In the genomic region with DNA sequence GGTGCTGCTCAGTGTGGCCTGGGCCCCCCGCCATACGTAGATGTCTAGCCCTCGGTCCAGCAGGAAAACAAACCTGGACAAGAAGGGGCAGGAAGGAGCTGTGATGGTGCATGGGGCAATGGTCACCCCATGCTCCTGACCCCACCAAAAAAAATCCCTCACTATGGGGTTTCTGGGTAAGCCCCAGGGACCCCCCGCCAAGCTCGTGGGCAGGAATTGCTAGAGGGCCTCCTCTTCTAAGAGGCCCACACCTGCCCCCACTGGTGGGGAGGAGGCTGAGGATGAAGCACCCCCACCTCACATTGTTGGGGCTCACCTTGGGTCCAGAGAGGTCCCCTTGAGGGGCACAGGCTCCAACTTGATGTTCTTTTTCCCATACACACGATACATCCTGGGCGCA, we compare ENCODE assay signal across 18 cellular contexts. TPM values are rescaled to one million over a fixed set of nuclear protein-coding genes. Genes with fewer than 3 reads are reported as not detected.
A peak's percentile ranks its signal among the peaks of the same experiment; 100 is the strongest.
DNase-seq lines count a peak whose midpoint lies in the region; ATAC-seq and TF ChIP-seq lines count a peak whose summit lies in the region.
"Had no signal": no experiment of that assay in that cellular context is flagged by ENCODE, and none has a peak within 500 bp of the region (broad histone marks: within the 10 kb centered on the region; RNA-seq: fewer than 3 reads in every experiment).

No MANE protein-coding gene starts in this region.

- peak overlapping the region in 2 of 3 experiments; percentile 37 to 65 for H3K27ac Mint-ChIP-seq in nephron
- H3K27ac Mint-ChIP-seq: activated CD4-positive, alpha-beta memory T cell treated with anti-CD3 and anti-CD28 coated beads, Interleukin-2, amount 10 ng/mL, durations not matched to agents 7 days and 5 days had no signal

- no peak for ATAC-seq in upper lobe of right lung

- H3K27me3 ChIP-seq in left ventricle myocardium inferior (ENCODE audit: low read depth) (no peaks in the 10 kb centered on the region), upper lobe of right lung (no peaks in the 10 kb centered on the region)
- H3K27me3 ChIP-seq: BLaER1 treated with 17β-estradiol and CSF1 and Interleukin-3, amounts not matched to agents 10 nM and 100 nM; pancreas; SJCRH30 had no signal

- H3K4me1 Mint-ChIP-seq in nephron: peaks cover 7% of the 10 kb centered on the region

- H3K36me3 ChIP-seq in left ventricle myocardium inferior (peaks cover 97% of the 10 kb centered on the region), upper lobe of right lung (peaks cover 94% of the 10 kb centered on the region)

- peaks cover 48% of the 10 kb centered on the region for H3K36me3 Mint-ChIP-seq in nephron (ENCODE audit: low read depth)

- H3K9me3 Mint-ChIP-seq in nephron: no peaks in the 10 kb centered on the region
- H3K9me3 Mint-ChIP-seq: activated CD4-positive, alpha-beta memory T cell treated with anti-CD3 and anti-CD28 coated beads, Interleukin-2, amount 10 ng/mL, durations not matched to agents 7 days and 5 days; immature natural killer cell; natural killer cell treated with Interleukin-12 subunit alpha and Interleukin-12 subunit beta and Interleukin-15 and Interleukin-18, amount 100 ng/mL, for 72 hours had no signal

- no peaks in the 10 kb centered on the region for H3K27me3 Mint-ChIP-seq in nephron (ENCODE audit: low read depth)
- H3K27me3 Mint-ChIP-seq: activated CD4-positive, alpha-beta memory T cell treated with anti-CD3 and anti-CD28 coated beads, Interleukin-2, amount 10 ng/mL, durations not matched to agents 7 days and 5 days; natural killer cell treated with Interleukin-12 subunit alpha and Interleukin-12 subunit beta and Interleukin-15 and Interleukin-18, amount 100 ng/mL, for 72 hours had no signal

- H3K4me1 ChIP-seq in left ventricle myocardium inferior (peaks cover 29% of the 10 kb centered on the region), upper lobe of right lung (no peaks in the 10 kb centered on the region)
- H3K4me1 ChIP-seq: Caco-2, HAP-1, pancreas, SJCRH30 had no signal

- no peak overlapping the region for H3K4me3 Mint-ChIP-seq in nephron
- H3K4me3 Mint-ChIP-seq: activated CD4-positive, alpha-beta memory T cell treated with anti-CD3 and anti-CD28 coated beads, Interleukin-2, amount 10 ng/mL, durations not matched to agents 7 days and 5 days; immature natural killer cell; natural killer cell treated with Interleukin-12 subunit alpha and Interleukin-12 subunit beta and Interleukin-15 and Interleukin-18, amount 100 ng/mL, for 72 hours had no signal

- TF ChIP-seq CTCF in left ventricle myocardium inferior (IDR thresholded peaks at IDR 0.05; ENCODE audit: borderline replicate concordance) (no peak), nephron (IDR thresholded peaks at IDR 0.05; ENCODE audit: unreplicated experiment in 3 of 3) (no peak), upper lobe of right lung (IDR thresholded peaks at IDR 0.05) (no peak)

- intact Hi-C loops in left ventricle myocardium inferior (cut with micrococcal nuclease) (no loop called here), cardiac septum (cut with DNase I) (loop anchor here (5.0 kb wide), 1 partner anchor 68 kb away; a partner anchor contains a TSS), upper lobe of right lung (cut with DNase I) (no loop called here)

- no peak for DNase-seq in left ventricle myocardium inferior
- DNase-seq in cardiac septum (ENCODE audit: low spot score): no peak
- DNase-seq in upper lobe of right lung: no peak
- no peak for DNase-seq in D341Med (ENCODE audit: low spot score)
- DNase-seq in AG08395 (ENCODE audit: low spot score): no peak
- no peak for DNase-seq in activated effector memory CD4-positive, alpha-beta T cell treated with anti-CD3 and anti-CD28 coated beads, Interleukin-2, amount 50 U/mL, for 16 hours
- DNase-seq: NCI-H524 treated with DMSO at 0.1 percent for 48 hours had no signal

- H3K27ac ChIP-seq in left ventricle myocardium inferior (replicated peaks): peak overlapping the region; percentile 87
- H3K27ac ChIP-seq in cingulate gyrus (ENCODE audit: low read depth, low read length): peak overlapping the region; percentile 49
- peak overlapping the region; percentile 6 for H3K27ac ChIP-seq in upper lobe of right lung
- H3K27ac ChIP-seq: BLaER1 treated with 17β-estradiol and CSF1 and Interleukin-3, amounts not matched to agents 10 nM and 100 nM; HL-60; pancreas; SJCRH30 had no signal

- H3K4me3 ChIP-seq in left ventricle myocardium inferior (peak overlapping the region; percentile 11), upper lobe of right lung (no peak overlapping the region)
- H3K4me3 ChIP-seq: BLaER1 treated with 17β-estradiol and CSF1 and Interleukin-3, amounts not matched to agents 10 nM and 100 nM; HAP-1; pancreas; SJCRH30 had no signal

- no peaks in the 10 kb centered on the region for H3K9me3 ChIP-seq in left ventricle myocardium inferior (replicated peaks)
- H3K9me3 ChIP-seq in upper lobe of right lung: no peaks in the 10 kb centered on the region
- H3K9me3 ChIP-seq: BLaER1 treated with 17β-estradiol and CSF1 and Interleukin-3, amounts not matched to agents 10 nM and 100 nM; Caco-2; HAP-1; pancreas; SJCRH30 had no signal

RNA-seq across cellular contexts. Expression of a gene that starts 9.7 kb away (rescaled TPM):
- total RNA-seq in left ventricle myocardium inferior: 257 TPM
- total RNA-seq in cardiac septum: 294 TPM
- 295 TPM for total RNA-seq in upper lobe of right lung

RNA-seq across cellular contexts. Expression of a gene that starts 11.7 kb away (rescaled TPM):
- total RNA-seq in left ventricle myocardium inferior (37.0 TPM), cardiac septum (28.0 TPM), upper lobe of right lung (12.0 TPM)

RNA-seq across cellular contexts. Expression of a gene that starts 23.4 kb away (rescaled TPM):
- 8.8 TPM for total RNA-seq in left ventricle myocardium inferior
- 9.6 TPM for total RNA-seq in cardiac septum
- total RNA-seq in upper lobe of right lung: 11.7 TPM

Comparison
In these comparisons a context has a peak if more than half of its experiments do, and no peak if none do; other contexts are left out.
1. H3K27ac ChIP-seq: peak in every context shown above with its lines; median percentile 87 in left ventricle myocardium inferior; 49 in cingulate gyrus; 6 in upper lobe of right lung.